In genomic region chr1:209491031-209491430, GRCh38 we compare ENCODE assay signal across 34 cellular contexts.
"Had no signal": no experiment of that assay in that cellular context is flagged by ENCODE, and none has a peak within 500 bp of the region (broad histone marks: within the 10 kb centered on the region; RNA-seq: fewer than 3 reads in every experiment).

No MANE protein-coding gene starts in this region.

- H3K4me1 Mint-ChIP-seq: natural killer cell; neural crest cell; stimulated activated memory B cell treated with anti-CD40 and anti-IgM and Interleukin-4, amounts not matched to agents 10 μg/mL and 1 μg/mL and 100 μg/mL, for 72 hours; stimulated activated naive CD8-positive, alpha-beta T cell treated with anti-CD3 and anti-CD28 coated beads, Interleukin-15, amount 100 ng/mL, for 72 hours had no signal

- ATAC-seq: naive thymus-derived CD4-positive, alpha-beta T cell; natural killer cell; psoas muscle; right cardiac atrium; right lobe of liver; stimulated activated memory B cell treated with anti-CD40 and anti-IgM and Interleukin-4, amounts not matched to agents 10 μg/mL and 1 μg/mL and 100 μg/mL, for 72 hours; stimulated activated naive CD8-positive, alpha-beta T cell treated with anti-CD3 and anti-CD28 coated beads, Interleukin-15, amount 100 ng/mL, for 72 hours; stimulated activated naive CD8-positive, alpha-beta T cell treated with anti-CD3 and anti-CD28 coated beads, Interleukin-15, Interleukin-2, amounts not matched to agents 100 U/mL and 50 U/mL, for 24 hours had no signal

- H2AFZ ChIP-seq: parathyroid adenoma had no signal

- H3K4me1 ChIP-seq: parathyroid adenoma, psoas muscle, sigmoid colon, suprapubic skin, thyroid gland, tibial nerve, vagina had no signal

- H3K36me3 Mint-ChIP-seq: natural killer cell; stimulated activated memory B cell treated with anti-CD40 and anti-IgM and Interleukin-4, amounts not matched to agents 10 μg/mL and 1 μg/mL and 100 μg/mL, for 72 hours had no signal

- H3K4me3 ChIP-seq: ovary, psoas muscle, right lobe of liver, sigmoid colon, skin epidermis, smooth muscle cell, spleen, suprapubic skin, thoracic aorta, thyroid gland, tibial nerve, upper lobe of left lung, vagina had no signal

- H3K79me2 ChIP-seq: parathyroid adenoma had no signal

- H3K27me3 ChIP-seq: neutrophil, ovary, right lobe of liver, sigmoid colon, spleen, suprapubic skin, thyroid gland, tibial nerve, upper lobe of left lung, vagina had no signal

- H3K27ac ChIP-seq: neutrophil, ovary, parathyroid adenoma, psoas muscle, right lobe of liver, sigmoid colon, skin epidermis, spleen, suprapubic skin, thoracic aorta, thyroid gland, tibial nerve, upper lobe of left lung, vagina had no signal

- DNase-seq: naive thymus-derived CD4-positive, alpha-beta T cell; natural killer cell; nucleus accumbens; ovary; posterior cingulate gyrus; psoas muscle; right cardiac atrium; right lobe of liver; sigmoid colon; spleen; stimulated activated CD4-positive, alpha-beta T cell treated with anti-CD3 and anti-CD28 coated beads, Interleukin-12 subunit alpha, Interleukin-12 subunit beta, amount 100 ng/mL, for 4 hours; stimulated activated CD4-positive, alpha-beta T cell treated with anti-CD3 and anti-CD28 coated beads, Interleukin-1b, Interleukin-23, amount 100 ng/mL, for 48 hours; stimulated activated CD4-positive, alpha-beta T cell treated with anti-CD3 and anti-CD28 coated beads, Interleukin-4, amount 100 ng/mL, for 1 hour; stimulated activated CD4-positive, alpha-beta T cell treated with anti-CD3 and anti-CD28 coated beads, Interleukin-4, amount 100 ng/mL, for 4 hours; stimulated activated CD8-positive, alpha-beta memory T cell treated with anti-CD3 and anti-CD28 coated beads, Interleukin-4, amount 100 ng/mL, for 48 hours; stimulated activated naive CD4-positive, alpha-beta T cell; stimulated activated naive CD8-positive, alpha-beta T cell treated with anti-CD3 and anti-CD28 coated beads, Interleukin-15, amount 100 ng/mL, for 72 hours; stimulated activated naive CD8-positive, alpha-beta T cell treated with anti-CD3 and anti-CD28 coated beads, Interleukin-15, Interleukin-2, amounts not matched to agents 100 U/mL and 50 U/mL, for 24 hours; substantia nigra; thyroid gland; trophoblast cell; upper lobe of left lung had no signal

- H3K9me3 ChIP-seq: neutrophil, ovary, right lobe of liver, suprapubic skin, thoracic aorta, thyroid gland, vagina had no signal

- H3K36me3 ChIP-seq: neutrophil, ovary, right lobe of liver, sigmoid colon, spleen, suprapubic skin, thoracic aorta, thyroid gland, tibial nerve, upper lobe of left lung, vagina had no signal

- H3K9ac ChIP-seq: parathyroid adenoma had no signal

- H3K9me3 Mint-ChIP-seq: natural killer cell, neural crest cell had no signal

- H3K4me3 Mint-ChIP-seq: naive thymus-derived CD4-positive, alpha-beta T cell; natural killer cell; nephron; neural crest cell; stimulated activated memory B cell treated with anti-CD40 and anti-IgM and Interleukin-4, amounts not matched to agents 10 μg/mL and 1 μg/mL and 100 μg/mL, for 72 hours; stimulated activated naive CD8-positive, alpha-beta T cell treated with anti-CD3 and anti-CD28 coated beads, Interleukin-15, amount 100 ng/mL, for 72 hours had no signal

- H3K27ac Mint-ChIP-seq: naive thymus-derived CD4-positive, alpha-beta T cell; natural killer cell; nephron; progenitor cell of endocrine pancreas; stimulated activated memory B cell treated with anti-CD40 and anti-IgM and Interleukin-4, amounts not matched to agents 10 μg/mL and 1 μg/mL and 100 μg/mL, for 72 hours; stimulated activated naive CD8-positive, alpha-beta T cell treated with anti-CD3 and anti-CD28 coated beads, Interleukin-15, amount 100 ng/mL, for 72 hours had no signal

- H3K4me2 ChIP-seq: smooth muscle cell had no signal
